ENCODE assay signal across 1 cellular context in genomic region chr6:5498579-5498899, GRCh38.
TF ChIP-seq lines count a peak whose summit lies in the region.

No MANE protein-coding gene starts in this region.

TF ChIP-seq in SK-N-SH treated with all-trans-retinoic acid at 6 μM for 48 hours, 23 proteins besides CTCF, POLR2A, EP300 and RAD21 (continued from another document):
- TF ChIP-seq TSHZ2 (CRISPR knock-in tag; IDR thresholded peaks at IDR 0.05) = no peak
- no peak for TF ChIP-seq SNAI2 (CRISPR knock-in tag; IDR thresholded peaks at IDR 0.05)
